ENCODE assay signal across 38 cellular contexts in genomic region chr2:121483021-121483420, GRCh38. TPM values are rescaled to one million over a fixed set of nuclear protein-coding genes. Genes with fewer than 3 reads are reported as not detected.
DNase-seq lines count a peak whose midpoint lies in the region; ATAC-seq lines count a peak whose summit lies in the region.
"Had no signal": no experiment of that assay in that cellular context is flagged by ENCODE, and none has a peak within 500 bp of the region (broad histone marks: within the 10 kb centered on the region; RNA-seq: fewer than 3 reads in every experiment).

No MANE protein-coding gene starts in this region.

- H3K4me3 ChIP-seq in ACC112 (ENCODE audit: low read depth, low read length): no peak overlapping the region
- H3K4me3 ChIP-seq: GM12878, left lung, Peyer's patch, thyroid gland, vagina had no signal

- 0 out of 2 replicates have a peak overlapping the region, but pooled peaks have one; percentile 35 for H3K27ac ChIP-seq in ACC112 (ENCODE audit: low read depth, low read length)
- H3K27ac ChIP-seq: left lung, Peyer's patch, thyroid gland, vagina, WERI-Rb-1 had no signal

- peaks cover 54% of the 10 kb centered on the region for H3K79me2 ChIP-seq in ACC112 (ENCODE audit: control insufficient read depth, insufficient read depth, low read length, unreplicated experiment)

- no peaks in the 10 kb centered on the region for H3K27me3 ChIP-seq in ACC112 (ENCODE audit: insufficient read depth, low read length)
- H3K27me3 ChIP-seq: BE2C, left lung, neutrophil, Peyer's patch, thyroid gland, vagina had no signal

- H3K4me1 ChIP-seq in ACC112 (ENCODE audit: control insufficient read depth, insufficient read depth, low read length, unreplicated experiment): peaks cover 55% of the 10 kb centered on the region

- ATAC-seq in GM18907 (IDR thresholded peaks at IDR 0.05; ENCODE audit: unreplicated experiment): no peak
- no peak for ATAC-seq in HG02588 (IDR thresholded peaks at IDR 0.05; ENCODE audit: unreplicated experiment)
- ATAC-seq: GM12878; HepG2; left lung; naive thymus-derived CD4-positive, alpha-beta T cell; sciatic nerve had no signal

- H2AFZ ChIP-seq in ACC112 (ENCODE audit: low read length, unreplicated experiment): no peak overlapping the region

- DNase-seq in HT1080 (ENCODE audit: low read depth) (peak; percentile 16), astrocyte of the hippocampus (ENCODE audit: low read depth, low spot score) (peak; percentile 68), kidney glomerular epithelial cell (lab: John Stamatoyannopoulos, UW) (peak; percentile 33), NCI-H1105 treated with DMSO at 0.1 percent for 48 hours (lab: John Stamatoyannopoulos, UW) (no peak), inferior parietal cortex (ENCODE audit: extremely low spot score) (no peak)
- DNase-seq: ACHN; activated CD4-positive, alpha-beta T cell treated with anti-CD3 and anti-CD28 coated beads, Interleukin-2, amount 10 ng/mL, durations not matched to agents 24 days and 14 days; activated CD8-positive, alpha-beta memory T cell treated with anti-CD3 and anti-CD28 coated beads for 24 hours; activated effector memory CD4-positive, alpha-beta T cell treated with Interleukin-2 at 50 U/mL for 16 hours; activated T-cell treated with anti-CD3 and anti-CD28 coated beads for 4 hours; BE2C; DMS 273 treated with DMSO at 0.1 percent for 48 hours; immature natural killer cell; Kasumi-1; left lung; midbrain; naive thymus-derived CD4-positive, alpha-beta T cell; NCI-H146; NCI-H2107; NCI-H446 treated with DMSO at 0.1 percent for 48 hours; NCI-H82; Peyer's patch; SHP77 treated with DMSO at 0.1 percent for 48 hours; stimulated activated CD4-positive, alpha-beta T cell treated with anti-CD3 and anti-CD28 coated beads, Interleukin-4, amount 100 ng/mL, for 1 hour; SW 1271; T-helper 9 cell; thyroid gland; WERI-Rb-1 had no signal

- no peaks in the 10 kb centered on the region for H3K36me3 ChIP-seq in ACC112 (ENCODE audit: insufficient read depth, low read length)
- H3K36me3 ChIP-seq: BE2C, Peyer's patch, thyroid gland, vagina, WERI-Rb-1 had no signal

RNA-seq across cellular contexts. Expression of gene RNU4ATAC, which starts 47.7 kb away (rescaled TPM):
- total RNA-seq in HT1080 (2014; rRNA removed; shearing (Covaris generic)): not detected in 2 replicates
- not detected in 2 replicates for polyA plus RNA-seq in HT1080 (2015; cell fraction: cytosol; rRNA removed)
- polyA plus RNA-seq in HT1080 (2015; cell fraction: nucleus; rRNA removed): not detected in 2 replicates
- total RNA-seq: activated CD4-positive, alpha-beta T cell treated with anti-CD3 and anti-CD28 coated beads, Interleukin-2, amount 10 ng/mL, durations not matched to agents 24 days and 14 days; GM12878; left lung; naive thymus-derived CD4-positive, alpha-beta T cell; progenitor cell of endocrine pancreas; sciatic nerve; thyroid gland; vagina had no signal
- polyA plus RNA-seq: adipose tissue; HepG2; immature natural killer cell; naive thymus-derived CD4-positive, alpha-beta T cell had no signal

Comparison
In these comparisons a context has a peak if more than half of its experiments do, and no peak if none do; other contexts are left out.
1. DNase-seq: peak in HT1080 (single experiment), astrocyte of the hippocampus (single experiment) and kidney glomerular epithelial cell (single experiment); none in NCI-H1105 treated with DMSO at 0.1 percent for 48 hours (single experiment) and inferior parietal cortex (single experiment).